ENCODE assay signal across 14 cellular contexts in the genomic region with DNA sequence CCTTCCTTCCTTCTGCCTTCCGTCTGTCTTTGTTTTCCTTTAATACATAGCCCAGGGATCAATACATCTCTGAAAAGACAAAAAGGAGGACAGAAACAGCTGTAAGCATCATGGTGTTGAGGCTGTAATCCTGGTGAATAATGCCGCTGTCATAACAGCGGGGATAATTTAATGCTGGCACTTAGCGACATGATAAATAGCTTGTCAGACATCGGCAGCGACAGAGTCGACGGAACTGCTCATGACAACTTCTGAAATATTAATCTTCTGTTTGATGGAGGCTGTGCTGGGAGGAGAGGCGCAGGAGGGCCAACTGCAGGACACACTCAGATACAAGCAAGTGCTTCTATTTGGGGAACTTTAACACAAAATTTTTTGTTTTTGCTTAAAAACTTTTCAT.
"Had no signal": no experiment of that assay in that cellular context is flagged by ENCODE, and none has a peak within 500 bp of the region (broad histone marks: within the 10 kb centered on the region; RNA-seq: fewer than 3 reads in every experiment).

No MANE protein-coding gene starts in this region.

- H3K4me3 ChIP-seq: lung, right atrium auricular region, skin epidermis, testis had no signal

- H3K4me1 Mint-ChIP-seq: activated CD4-positive, alpha-beta T cell treated with anti-CD3 and anti-CD28 coated beads, Interleukin-2, amount 10 ng/mL, durations not matched to agents 24 days and 14 days; stimulated activated naive CD8-positive, alpha-beta T cell treated with anti-CD3 and anti-CD28 coated beads, Interleukin-15, amount 100 ng/mL, for 72 hours had no signal

- H3K4me3 Mint-ChIP-seq: activated CD4-positive, alpha-beta T cell treated with anti-CD3 and anti-CD28 coated beads, Interleukin-2, amount 10 ng/mL, durations not matched to agents 24 days and 14 days; activated naive CD4-positive, alpha-beta T cell treated with anti-CD3 and anti-CD28 coated beads for 36 hours; dendritic cell treated with granulocyte-macrophage colony-stimulating factor and Interleukin-4, amounts not matched to agents 40 ng/mL and 50 ng/mL, for 4 days; effector memory CD8-positive, alpha-beta T cell; naive B cell; stimulated activated naive CD8-positive, alpha-beta T cell treated with anti-CD3 and anti-CD28 coated beads, Interleukin-15, amount 100 ng/mL, for 72 hours; WTC11 had no signal

- H3K9me3 Mint-ChIP-seq: activated CD4-positive, alpha-beta T cell treated with anti-CD3 and anti-CD28 coated beads, Interleukin-2, amount 10 ng/mL, durations not matched to agents 24 days and 14 days; activated naive CD4-positive, alpha-beta T cell treated with anti-CD3 and anti-CD28 coated beads for 36 hours; dendritic cell treated with granulocyte-macrophage colony-stimulating factor and Interleukin-4, amounts not matched to agents 40 ng/mL and 50 ng/mL, for 4 days; effector memory CD8-positive, alpha-beta T cell; stimulated activated naive CD8-positive, alpha-beta T cell treated with anti-CD3 and anti-CD28 coated beads, Interleukin-15, amount 100 ng/mL, for 72 hours had no signal

- H3K36me3 Mint-ChIP-seq: naive B cell had no signal

- H3K27me3 Mint-ChIP-seq: activated CD4-positive, alpha-beta T cell treated with anti-CD3 and anti-CD28 coated beads, Interleukin-2, amount 10 ng/mL, durations not matched to agents 24 days and 14 days had no signal

- H3K27ac Mint-ChIP-seq: activated CD4-positive, alpha-beta T cell treated with anti-CD3 and anti-CD28 coated beads, Interleukin-2, amount 10 ng/mL, durations not matched to agents 24 days and 14 days; activated naive CD4-positive, alpha-beta T cell treated with anti-CD3 and anti-CD28 coated beads for 36 hours; dendritic cell treated with granulocyte-macrophage colony-stimulating factor and Interleukin-4, amounts not matched to agents 40 ng/mL and 50 ng/mL, for 4 days; effector memory CD8-positive, alpha-beta T cell; naive B cell; stimulated activated naive CD8-positive, alpha-beta T cell treated with anti-CD3 and anti-CD28 coated beads, Interleukin-15, amount 100 ng/mL, for 72 hours; WTC11 had no signal

- DNase-seq: activated CD4-positive, alpha-beta T cell treated with anti-CD3 and anti-CD28 coated beads, Interleukin-2, amount 10 ng/mL, durations not matched to agents 24 days and 14 days; activated naive CD4-positive, alpha-beta T cell treated with anti-CD3 and anti-CD28 coated beads for 36 hours; central memory CD4-positive, alpha-beta T cell; effector memory CD8-positive, alpha-beta T cell; naive B cell; posterior cingulate gyrus; stimulated activated CD4-positive, alpha-beta T cell treated with anti-CD3 and anti-CD28 coated beads, Interleukin-4, amount 100 ng/mL, for 4 hours; stimulated activated naive CD8-positive, alpha-beta T cell treated with anti-CD3 and anti-CD28 coated beads, Interleukin-15, amount 100 ng/mL, for 72 hours; testis had no signal
